ENCODE assay signal across 8 cellular contexts in the genomic region with DNA sequence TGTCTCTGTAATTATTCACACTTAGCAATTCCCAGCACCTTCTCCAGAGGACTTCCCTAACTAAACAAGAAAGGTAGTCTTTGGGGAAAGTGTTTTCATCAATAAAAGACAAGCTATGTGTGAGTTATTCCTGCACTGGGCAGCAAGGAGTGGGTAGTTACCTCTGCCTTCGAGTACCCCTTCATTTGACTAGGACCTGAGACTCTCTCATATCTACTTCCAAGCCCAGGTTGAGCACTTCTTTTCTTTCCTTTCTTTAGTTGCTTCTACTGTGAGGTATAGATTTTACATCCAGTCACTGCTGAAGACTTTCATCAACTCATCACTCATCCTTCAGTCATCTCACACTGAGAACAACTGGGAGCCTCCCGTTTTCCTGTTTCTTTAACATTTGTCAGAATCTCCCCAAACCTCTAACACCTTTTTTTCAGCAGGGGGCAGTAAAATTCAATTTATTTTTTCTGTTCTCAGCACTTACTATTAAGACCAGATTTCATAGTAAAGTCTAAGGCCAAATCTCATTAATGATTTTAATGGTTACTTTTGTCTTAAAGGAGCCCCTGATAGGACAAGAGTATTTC.
DNase-seq lines count a peak whose midpoint lies in the region; ATAC-seq, FAIRE-seq and TF ChIP-seq lines count a peak whose summit lies in the region.

No MANE protein-coding gene starts in this region.

- TF ChIP-seq CTCF in AG09309 (IDR thresholded peaks at IDR 0.05; ENCODE audit: control insufficient read depth, insufficient read depth, low read depth, low read length, missing control alignments) (peak; percentile 19), kidney (IDR thresholded peaks at IDR 0.05; ENCODE audit: borderline replicate concordance, extremely low read depth, insufficient read depth) (no peak)

- no peaks in the 10 kb centered on the region for H3K4me1 ChIP-seq in kidney (ENCODE audit: control insufficient read depth in 1 of 2, insufficient read depth in 1 of 2, low read depth in 1 of 2, low read length in 2 of 2)

- no peak for DNase-seq in AG09309 (ENCODE audit: low read depth)
- DNase-seq in GM12892 (ENCODE audit: insufficient read length) = no peak
- DNase-seq in SW480 (ENCODE audit: low spot score) = peak; percentile 35
- DNase-seq in iPS-NIHi11 (ENCODE audit: low spot score) = peak; percentile 36
- DNase-seq in HK-2 (ENCODE audit: unreplicated experiment) = no peak
- no peak for DNase-seq in kidney
- no peak for DNase-seq in activated CD4-positive, alpha-beta T cell treated with anti-CD3 and anti-CD28 coated beads, Interleukin-2, amount 50 U/mL, for 4 hours

- no peak overlapping the region for H3K27ac ChIP-seq in kidney (ENCODE audit: low read depth in 2 of 2, low read length in 2 of 2)

- intact Hi-C loops in kidney (cut with DNase I) = no loop called here

- H3K9ac ChIP-seq in kidney (ENCODE audit: low read length in 2 of 2) = no peak overlapping the region

- no peak for TF ChIP-seq POLR2A in GM12892 (IDR thresholded peaks at IDR 0.05; ENCODE audit: low read depth, low read length)

- FAIRE-seq in GM12892 (lab: Jason Lieb, UNC) (peak; percentile 85), kidney (lab: Jason Lieb, UNC) (no peak)

- no peaks in the 10 kb centered on the region for H3K36me3 ChIP-seq in kidney (ENCODE audit: control insufficient read depth in 1 of 2, insufficient read depth in 2 of 2, low read length in 2 of 2)

- ATAC-seq in HG03342 (IDR thresholded peaks at IDR 0.05; ENCODE audit: unreplicated experiment) = no peak

- no peaks in the 10 kb centered on the region for H3K9me3 ChIP-seq in kidney (ENCODE audit: control insufficient read depth in 1 of 2, low read length in 2 of 2)

- H3K4me3 ChIP-seq in AG09309 (ENCODE audit: control insufficient read depth, low read depth, low read length) (no peak overlapping the region), kidney (ENCODE audit: low read length in 2 of 2) (no peak overlapping the region)

Comparison
In these comparisons a context has a peak if more than half of its experiments do, and no peak if none do; other contexts are left out.
1. DNase-seq: peak in SW480 (single experiment) and iPS-NIHi11 (single experiment); none in AG09309 (single experiment), GM12892 (single experiment), HK-2 (single experiment), kidney (single experiment) and activated CD4-positive, alpha-beta T cell treated with anti-CD3 and anti-CD28 coated beads, Interleukin-2, amount 50 U/mL, for 4 hours (0 of 2).